Comparison of ENCODE assay signal across 9 cellular contexts in the genomic region with DNA sequence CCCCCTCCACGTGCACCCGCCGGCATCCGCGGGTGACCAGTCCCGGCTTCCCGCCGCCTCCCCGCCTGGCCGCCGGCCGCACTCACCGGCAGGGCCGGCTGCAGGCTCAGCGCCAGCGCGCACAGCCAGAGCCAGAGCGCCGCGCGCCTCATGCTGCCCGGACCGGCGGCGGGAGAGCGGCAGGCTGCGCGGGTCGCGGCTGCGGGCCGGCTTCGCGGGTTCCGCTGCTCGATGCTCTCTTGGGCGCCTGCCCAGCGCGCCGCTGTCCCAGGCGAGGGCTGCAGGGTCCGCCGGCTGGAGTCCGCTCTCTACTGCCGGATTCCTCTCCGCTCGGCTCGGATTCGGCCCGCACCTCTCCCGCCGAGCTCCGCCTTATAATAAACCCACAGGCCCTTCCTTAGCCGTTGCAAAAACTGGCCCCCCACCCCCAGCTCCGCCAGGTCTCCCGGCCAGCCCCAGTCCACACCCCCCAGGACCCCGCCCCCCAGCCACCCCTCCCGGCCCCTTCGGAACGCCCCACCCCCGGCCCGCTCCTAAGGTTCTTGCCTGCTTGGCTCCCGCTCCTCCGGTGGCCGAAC. TPM values are rescaled to one million over a fixed set of nuclear protein-coding genes. Genes with fewer than 3 reads are reported as not detected.
DNase-seq lines count a peak whose midpoint lies in the region; ATAC-seq, FAIRE-seq and TF ChIP-seq lines count a peak whose summit lies in the region.
"Had no signal": no experiment of that assay in that cellular context is flagged by ENCODE, and none has a peak within 500 bp of the region (broad histone marks: within the 10 kb centered on the region; RNA-seq: fewer than 3 reads in every experiment).

A gene with protein sequence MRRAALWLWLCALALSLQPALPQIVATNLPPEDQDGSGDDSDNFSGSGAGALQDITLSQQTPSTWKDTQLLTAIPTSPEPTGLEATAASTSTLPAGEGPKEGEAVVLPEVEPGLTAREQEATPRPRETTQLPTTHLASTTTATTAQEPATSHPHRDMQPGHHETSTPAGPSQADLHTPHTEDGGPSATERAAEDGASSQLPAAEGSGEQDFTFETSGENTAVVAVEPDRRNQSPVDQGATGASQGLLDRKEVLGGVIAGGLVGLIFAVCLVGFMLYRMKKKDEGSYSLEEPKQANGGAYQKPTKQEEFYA (minus strand): TSS at position 415 of the 578 bp plus-strand sequence. CDS start 263 bp downstream, at position 152.

- ATAC-seq in body of pancreas = peak; percentile 66

- H3K27ac Mint-ChIP-seq in HFFc6 = peak within 1 kb of the TSS; percentile 38; the same call in 1 of the 2 replicates

- peak within 1 kb of the TSS; percentile 49 to 70 for H3K4me3 ChIP-seq in body of pancreas
- peak within 1 kb of the TSS; percentile 62 to 65 for H3K4me3 ChIP-seq in small intestine (ENCODE audit: low read depth in 1 of 2, low read length in 2 of 2)

- H3K27me3 ChIP-seq in body of pancreas = no peaks in the 10 kb centered on the region
- H3K27me3 ChIP-seq in small intestine (ENCODE audit: control insufficient read depth in 2 of 2, insufficient read depth in 2 of 2, low read length in 2 of 2) = no peaks in the 10 kb centered on the region

- peak; percentile 65 for DNase-seq in NCI-H1694 (lab: John Stamatoyannopoulos, UW)
- DNase-seq in NCI-H1694 treated with DMSO at 0.1 percent for 48 hours (lab: John Stamatoyannopoulos, UW) = no peak
- peak; percentile 37 for DNase-seq in HFFc6
- DNase-seq in NCI-H226 = peak; percentile 57
- peak; percentile 56 to 76 (median 66) for DNase-seq in body of pancreas
- peak; percentile 59 for DNase-seq in iPS-NIHi7 (ENCODE audit: extremely low spot score)
- DNase-seq in small intestine = peak; percentile 81
- DNase-seq in GM19240 (ENCODE audit: insufficient read length, low spot score) = no peak

- FAIRE-seq in small intestine (lab: Jason Lieb, UNC) = no peak
- FAIRE-seq: G401.6 had no signal

- H3K27me3 Mint-ChIP-seq in HFFc6 (ENCODE audit: insufficient read depth) = peaks cover 2% of the 10 kb centered on the region

- intact Hi-C loops in body of pancreas (cut with DNase I) = loop anchor here (5.0 kb wide), 1 partner anchor 93 kb away; no protein-coding TSS in a partner anchor

- peak within 1 kb of the TSS; percentile 82 for H3K4me3 Mint-ChIP-seq in HFFc6

- WGBS in body of pancreas, 2 donors = 2% methylated on average over 23 of the region's 65 CpGs; no CpG with 5 or more reads in 1 of the 2 donors
- WGBS in small intestine, 3 donors = 0 to 1% (median 1%) methylated on average over 27 to 65 of the region's 65 CpGs

- peak within 1 kb of the TSS; percentile 43 to 88 (median 78) for H3K27ac ChIP-seq in body of pancreas
- H3K27ac ChIP-seq in small intestine (ENCODE audit: low read depth in 1 of 2, low read length in 1 of 2) = peak within 1 kb of the TSS; percentile 96 to 97

- peak in 1 of 3 donors; percentile 29 for TF ChIP-seq POLR2A in body of pancreas (IDR thresholded peaks at IDR 0.05)

- H3K4me1 ChIP-seq in body of pancreas (peaks cover 29% of the 10 kb centered on the region), small intestine (ENCODE audit: control insufficient read depth in 2 of 2, insufficient read depth in 1 of 2, low read depth in 1 of 2, low read length in 1 of 2) (peaks cover 0 to 5% of the 10 kb centered on the region in 2 donors)

- peaks cover 7% of the 10 kb centered on the region for H3K36me3 Mint-ChIP-seq in HFFc6 (ENCODE audit: low read depth)

- H3K9me3 Mint-ChIP-seq in HFFc6 = no peaks in the 10 kb centered on the region

- no peaks in the 10 kb centered on the region for H3K36me3 ChIP-seq in body of pancreas (replicated peaks in 1 of 2; ENCODE audit: insufficient read depth in 1 of 2, low read depth in 2 of 2)
- no peaks in the 10 kb centered on the region for H3K36me3 ChIP-seq in small intestine (ENCODE audit: control insufficient read depth in 2 of 2, insufficient read depth in 2 of 2, low read length in 2 of 2)

- no peak for TF ChIP-seq CTCF in HFFc6 (IDR thresholded peaks at IDR 0.05)
- TF ChIP-seq CTCF in body of pancreas (IDR thresholded peaks at IDR 0.05) = peak in 2 of 7 experiments; percentile 22 to 24

- H3K9me3 ChIP-seq in body of pancreas (no peaks in the 10 kb centered on the region), small intestine (ENCODE audit: control insufficient read depth, low read depth) (no peaks in the 10 kb centered on the region)

- peaks cover 52% of the 10 kb centered on the region for H3K4me1 Mint-ChIP-seq in HFFc6 (ENCODE audit: low read depth)

RNA-seq across cellular contexts. Expression of the gene that starts here (rescaled TPM):
- total RNA-seq in HFFc6 (2021; fragmentation: NEBNext Ultra II Directional; extraction: Animal tissue kit (Norgen Biotek cat#: 25700)) = 100 to 1,000 TPM in 5 of 6 experiments, 10 to 100 TPM in 1; 92.1 to 141 (median 133) TPM
- total RNA-seq in body of pancreas = 10 to 100 TPM; 24.7 to 53.2 TPM
- 10 to 100 TPM; 36.9 to 89.9 (median 38.9) TPM for polyA plus RNA-seq in small intestine

Comparison
In these comparisons a context has a peak if more than half of its experiments do, and no peak if none do; other contexts are left out.
1. DNase-seq: peak in NCI-H1694 (single experiment), HFFc6 (single experiment), NCI-H226 (single experiment), body of pancreas (4 of 4), iPS-NIHi7 (single experiment) and small intestine (single experiment); none in NCI-H1694 treated with DMSO at 0.1 percent for 48 hours (single experiment) and GM19240 (single experiment).